12 cellular contexts compared by ENCODE assay signal in genomic region chr15:49044002-49044401, GRCh38. TPM values are rescaled to one million over a fixed set of nuclear protein-coding genes. Genes with fewer than 3 reads are reported as not detected.
DNase-seq lines count a peak whose midpoint lies in the region; ATAC-seq and TF ChIP-seq lines count a peak whose summit lies in the region.
"Had no signal": no experiment of that assay in that cellular context is flagged by ENCODE, and none has a peak within 500 bp of the region (broad histone marks: within the 10 kb centered on the region; RNA-seq: fewer than 3 reads in every experiment).

No MANE protein-coding gene starts in this region.

- no peak for TF ChIP-seq EP300 in upper lobe of left lung (IDR thresholded peaks at IDR 0.05)

- H3K4me1 Mint-ChIP-seq in activated naive CD8-positive, alpha-beta T cell treated with anti-CD3 and anti-CD28 coated beads, Interleukin-2, amount 10 ng/mL, durations not matched to agents 7 days and 5 days, result peaks cover 17% of the 10 kb centered on the region

- H3K27me3 Mint-ChIP-seq in activated naive CD8-positive, alpha-beta T cell treated with anti-CD3 and anti-CD28 coated beads, Interleukin-2, amount 10 ng/mL, durations not matched to agents 7 days and 5 days, result no peaks in the 10 kb centered on the region

- POLR2A ChIA-PET in activated naive CD8-positive, alpha-beta T cell treated with anti-CD3 and anti-CD28 coated beads, Interleukin-2, amount 10 ng/mL, durations not matched to agents 7 days and 5 days (lab: Charles Lee), result interaction anchor here (0.6 kb wide), 1 partner anchor 182 kb away, joined by 3 read pairs; no protein-coding TSS in a partner anchor

- TF ChIP-seq CTCF in cardiac muscle cell (IDR thresholded peaks at IDR 0.05; ENCODE audit: low read depth, low read length) (no peak), heart left ventricle (IDR thresholded peaks at IDR 0.05) (no peak), lower lobe of right lung (IDR thresholded peaks at IDR 0.05) (no peak), upper lobe of left lung (IDR thresholded peaks at IDR 0.05) (no peak), body of pancreas (IDR thresholded peaks at IDR 0.05) (no peak)

- no peaks in the 10 kb centered on the region for H3K27me3 ChIP-seq in cardiac muscle cell
- H3K27me3 ChIP-seq in heart left ventricle, result no peaks in the 10 kb centered on the region
- H3K27me3 ChIP-seq in lower lobe of right lung (ENCODE audit: low read depth), result no peaks in the 10 kb centered on the region
- H3K27me3 ChIP-seq in upper lobe of left lung, result no peaks in the 10 kb centered on the region
- no peaks in the 10 kb centered on the region for H3K27me3 ChIP-seq in body of pancreas
- H3K27me3 ChIP-seq: heart right ventricle had no signal

- no peaks in the 10 kb centered on the region for H3K36me3 ChIP-seq in cardiac muscle cell
- no peaks in the 10 kb centered on the region for H3K36me3 ChIP-seq in heart left ventricle
- no peaks in the 10 kb centered on the region for H3K36me3 ChIP-seq in lower lobe of right lung
- no peaks in the 10 kb centered on the region for H3K36me3 ChIP-seq in upper lobe of left lung
- no peaks in the 10 kb centered on the region for H3K36me3 ChIP-seq in body of pancreas (replicated peaks in 1 of 2; ENCODE audit: insufficient read depth in 1 of 2, low read depth in 2 of 2)
- H3K36me3 ChIP-seq: heart right ventricle had no signal

- H3K27ac ChIP-seq in cardiac muscle cell, result peak overlapping the region; percentile 85
- no peak overlapping the region for H3K27ac ChIP-seq in heart left ventricle
- no peak overlapping the region for H3K27ac ChIP-seq in lower lobe of right lung
- peak overlapping the region in 1 of 4 donors; percentile 1 for H3K27ac ChIP-seq in upper lobe of left lung
- no peak overlapping the region for H3K27ac ChIP-seq in body of pancreas
- H3K27ac ChIP-seq: WERI-Rb-1 had no signal

- no peaks in the 10 kb centered on the region for H3K36me3 Mint-ChIP-seq in activated naive CD8-positive, alpha-beta T cell treated with anti-CD3 and anti-CD28 coated beads, Interleukin-2, amount 10 ng/mL, durations not matched to agents 7 days and 5 days

- H3K4me3 ChIP-seq in cardiac muscle cell (peak overlapping the region; percentile 68), heart left ventricle (peak overlapping the region in 6 of 12 donors; percentile 74 to 99 (median 93)), lower lobe of right lung (peak overlapping the region; percentile 90), upper lobe of left lung (peak overlapping the region in 3 of 4 donors; percentile 78 to 83 (median 82)), body of pancreas (no peak overlapping the region)

- H3K9me3 Mint-ChIP-seq in activated naive CD8-positive, alpha-beta T cell treated with anti-CD3 and anti-CD28 coated beads, Interleukin-2, amount 10 ng/mL, durations not matched to agents 7 days and 5 days, result no peaks in the 10 kb centered on the region

- ATAC-seq in heart left ventricle (no peak), lower lobe of right lung (no peak), upper lobe of left lung (ENCODE audit: low FRiP score in 2 of 2) (no peak), body of pancreas (no peak), GM19463 (IDR thresholded peaks at IDR 0.05; ENCODE audit: unreplicated experiment) (no peak)
- no peak for ATAC-seq in activated naive CD8-positive, alpha-beta T cell treated with anti-CD3 and anti-CD28 coated beads, Interleukin-2, amount 10 ng/mL, durations not matched to agents 7 days and 5 days (ENCODE audit: low read depth)
- ATAC-seq: heart right ventricle had no signal

- H3K27ac Mint-ChIP-seq in activated naive CD8-positive, alpha-beta T cell treated with anti-CD3 and anti-CD28 coated beads, Interleukin-2, amount 10 ng/mL, durations not matched to agents 7 days and 5 days, result no peak overlapping the region

- no peak for DNase-seq in cardiac muscle cell (ENCODE audit: low read depth in 1 of 2, low spot score in 1 of 2)
- DNase-seq in heart left ventricle, result no peak
- DNase-seq in activated naive CD8-positive, alpha-beta T cell treated with anti-CD3 and anti-CD28 coated beads, Interleukin-2, amount 10 ng/mL, durations not matched to agents 7 days and 5 days, result no peak
- no peak for DNase-seq in lower lobe of right lung
- no peak for DNase-seq in upper lobe of left lung
- DNase-seq in body of pancreas, result no peak
- no peak for DNase-seq in DMS 273 (lab: John Stamatoyannopoulos, UW; ENCODE audit: unreplicated experiment)
- DNase-seq: heart right ventricle; NK-92 treated with Interleukin-12 subunit alpha and Interleukin-12 subunit beta, amount 100 ng/mL, for 24 hours; posterior cingulate gyrus; WERI-Rb-1 had no signal

- intact Hi-C loops in heart left ventricle (cut with DNase I), result loop anchor here in 4 of 10 donors (10.0 kb wide), 5 partner anchors 71 to 381 kb away; partner anchors contain the start of genes COPS2 (in 1 of the 4) and FGF7 (in 1 of the 4)
- intact Hi-C loops in lower lobe of right lung (cut with DNase I), result loop anchor here (10.0 kb wide), 1 partner anchor 81 kb away; no protein-coding TSS in a partner anchor
- intact Hi-C loops in body of pancreas (cut with DNase I), result no loop called here

- H3K4me1 ChIP-seq in cardiac muscle cell (ENCODE audit: low read depth) (peaks cover 14% of the 10 kb centered on the region), heart left ventricle (peaks cover 3 to 50% (median 34%) of the 10 kb centered on the region in 12 donors), lower lobe of right lung (peaks cover 44% of the 10 kb centered on the region), upper lobe of left lung (peaks cover 16 to 49% (median 27%) of the 10 kb centered on the region in 4 donors), body of pancreas (peaks cover 22% of the 10 kb centered on the region)

- no peaks in the 10 kb centered on the region for H3K9me3 ChIP-seq in cardiac muscle cell (ENCODE audit: low read depth)
- no peaks in the 10 kb centered on the region for H3K9me3 ChIP-seq in heart left ventricle
- H3K9me3 ChIP-seq in lower lobe of right lung, result no peaks in the 10 kb centered on the region
- no peaks in the 10 kb centered on the region for H3K9me3 ChIP-seq in upper lobe of left lung
- H3K9me3 ChIP-seq in body of pancreas, result no peaks in the 10 kb centered on the region
- H3K9me3 ChIP-seq: heart right ventricle had no signal

- WGBS in heart left ventricle, 4 donors, result 56 to 79% (median 73%) methylated on average over 3 of the region's 3 CpGs
- WGBS in upper lobe of left lung, 2 donors, result 63 to 78% methylated on average over 3 of the region's 3 CpGs
- 64 to 72% methylated on average over 3 of the region's 3 CpGs for WGBS in body of pancreas, 2 donors

- TF ChIP-seq POLR2A in heart left ventricle (IDR thresholded peaks at IDR 0.05) (no peak), upper lobe of left lung (IDR thresholded peaks at IDR 0.05) (no peak), body of pancreas (IDR thresholded peaks at IDR 0.05) (no peak)

- H3K4me3 Mint-ChIP-seq in activated naive CD8-positive, alpha-beta T cell treated with anti-CD3 and anti-CD28 coated beads, Interleukin-2, amount 10 ng/mL, durations not matched to agents 7 days and 5 days, result peak overlapping the region; percentile 84

RNA-seq across cellular contexts. Expression of gene SECISBP2L, which starts 2.2 kb away (rescaled TPM):
- 19.9 and 24.6 TPM in 2 replicates for total RNA-seq in cardiac muscle cell
- 25.2 and 27.9 TPM in 2 replicates for polyA plus RNA-seq in cardiac muscle cell
- 10 to 100 TPM; 25.5 to 52.4 (median 45.3) TPM for total RNA-seq in heart left ventricle
- 10 to 100 TPM in 1 of 2 donors, 1 to 10 TPM in 1; 8.8 to 18.5 TPM for polyA plus RNA-seq in heart left ventricle
- total RNA-seq in activated naive CD8-positive, alpha-beta T cell treated with anti-CD3 and anti-CD28 coated beads, Interleukin-2, amount 10 ng/mL, durations not matched to agents 7 days and 5 days, result 10 to 100 TPM; 34.8 to 38.6 TPM
- total RNA-seq in lower lobe of right lung, result 139 TPM
- 100 to 1,000 TPM in 4 of 6 donors, 10 to 100 TPM in 2; 71.4 to 286 (median 155) TPM for total RNA-seq in upper lobe of left lung
- 10 to 100 TPM; 23.9 to 32.0 TPM for total RNA-seq in body of pancreas

Comparison
In these comparisons a context has a peak if more than half of its experiments do, and no peak if none do; other contexts are left out.
1. H3K4me3 ChIP-seq: peak in cardiac muscle cell (single experiment), lower lobe of right lung (single experiment) and upper lobe of left lung (3 of 4); none in body of pancreas (0 of 2).